8 cellular contexts compared by ENCODE assay signal in the genomic region with DNA sequence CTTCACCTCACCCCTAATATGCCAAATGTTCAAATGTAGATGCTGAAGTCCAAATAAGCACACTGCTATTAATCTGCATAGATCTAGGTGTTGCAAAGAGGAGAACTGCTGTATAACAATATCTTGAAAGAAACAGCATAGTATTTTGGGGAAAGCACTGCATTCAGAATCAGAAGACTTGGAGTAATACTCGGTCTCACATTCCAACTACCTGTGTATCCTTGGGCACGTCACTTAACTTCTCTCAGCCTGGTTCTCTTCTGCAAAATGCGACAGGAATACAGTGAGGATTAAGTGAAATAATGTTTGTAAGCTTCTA. TPM values are rescaled to one million over a fixed set of nuclear protein-coding genes. Genes with fewer than 3 reads are reported as not detected.
DNase-seq lines count a peak whose midpoint lies in the region; ATAC-seq, FAIRE-seq and TF ChIP-seq lines count a peak whose summit lies in the region.

No MANE protein-coding gene starts in this region.

- peak overlapping the region; percentile 92 for H3K27ac Mint-ChIP-seq in activated T-helper 17 cell treated with anti-CD3 and anti-CD28 coated beads, Interleukin-2, amount 50 U/mL, for 72 hours

- ATAC-seq in HG02840 (IDR thresholded peaks at IDR 0.05; ENCODE audit: low FRiP score, unreplicated experiment) = peak; percentile 19
- peak; percentile 23 for ATAC-seq in activated T-helper 17 cell treated with anti-CD3 and anti-CD28 coated beads, Interleukin-2, amount 50 U/mL, for 72 hours (replicated peaks)
- peak; percentile 28 for ATAC-seq in left lobe of liver

- TF ChIP-seq CTCF in transverse colon (IDR thresholded peaks at IDR 0.05) (no peak), GM10266 (IDR thresholded peaks at IDR 0.05; ENCODE audit: control insufficient read depth, insufficient read depth, low read depth, missing control alignments) (no peak)

- H3K9me3 Mint-ChIP-seq in activated T-helper 17 cell treated with anti-CD3 and anti-CD28 coated beads, Interleukin-2, amount 50 U/mL, for 72 hours = no peaks in the 10 kb centered on the region

- in situ Hi-C loops in transverse colon (cut with MboI; ENCODE audit: low pct_ligation_motif_present in 1 of 4, low pct_unique_long_range_greater_than_20kb in 1 of 4, low sequenced_read_pairs in 3 of 4) = no loop called here

- H3K4me1 Mint-ChIP-seq in activated T-helper 17 cell treated with anti-CD3 and anti-CD28 coated beads, Interleukin-2, amount 50 U/mL, for 72 hours = peaks cover 22% of the 10 kb centered on the region

- TF ChIP-seq POLR2A in GM12891 (IDR thresholded peaks at IDR 0.05; ENCODE audit: low read depth, low read length) (no peak), transverse colon (IDR thresholded peaks at IDR 0.05) (no peak)

- H3K4me1 ChIP-seq in transverse colon = peaks cover 7 to 18% (median 10%) of the 10 kb centered on the region in 4 donors

- H3K27ac ChIP-seq in transverse colon = peak overlapping the region; percentile 92 to 96 (median 94)

- H3K27me3 ChIP-seq in transverse colon = no peaks in the 10 kb centered on the region

- H3K36me3 ChIP-seq in transverse colon = no peaks in the 10 kb centered on the region

- no peak for TF ChIP-seq EP300 in transverse colon (IDR thresholded peaks at IDR 0.05; ENCODE audit: low read depth)

- peak; percentile 28 for FAIRE-seq in GM12891 (lab: Jason Lieb, UNC)

- DNase-seq in GM12891 (ENCODE audit: insufficient read length, low spot score) (no peak), left lobe of liver (ENCODE audit: low spot score) (no peak), transverse colon (no peak), GM10266 (ENCODE audit: extremely low spot score) (no peak), mucosa of gallbladder (ENCODE audit: low spot score) (no peak)
- DNase-seq in activated CD8-positive, alpha-beta memory T cell treated with anti-CD3 and anti-CD28 coated beads for 24 hours = no peak

- 0 to 3% methylated on average over 3 of the region's 3 CpGs for WGBS in transverse colon (ENCODE audit: low coverage in 1 of 2), 2 donors

- intact Hi-C loops in transverse colon (cut with DNase I; ENCODE audit: low total_unique reads) = no loop called here

- H3K36me3 Mint-ChIP-seq in activated T-helper 17 cell treated with anti-CD3 and anti-CD28 coated beads, Interleukin-2, amount 50 U/mL, for 72 hours (ENCODE audit: low read depth) = peaks cover 26% of the 10 kb centered on the region

- H3K27me3 Mint-ChIP-seq in activated T-helper 17 cell treated with anti-CD3 and anti-CD28 coated beads, Interleukin-2, amount 50 U/mL, for 72 hours = no peaks in the 10 kb centered on the region

- H3K4me3 ChIP-seq in transverse colon = peak overlapping the region; percentile 9 to 92 (median 76)

- no peaks in the 10 kb centered on the region for H3K9me3 ChIP-seq in transverse colon

- peak overlapping the region; percentile 93 for H3K4me3 Mint-ChIP-seq in activated T-helper 17 cell treated with anti-CD3 and anti-CD28 coated beads, Interleukin-2, amount 50 U/mL, for 72 hours

TF ChIP-seq in GM12891, 5 proteins besides CTCF, POLR2A, EP300 and RAD21:
- TF ChIP-seq POU2F2 (IDR thresholded peaks at IDR 0.05; ENCODE audit: low read depth, low read length) (no peak), TAF1 (IDR thresholded peaks at IDR 0.05; ENCODE audit: low read depth, low read length) (no peak), SPI1 (IDR thresholded peaks at IDR 0.05; ENCODE audit: low read depth, low read length) (no peak), PAX5 (IDR thresholded peaks at IDR 0.05; ENCODE audit: insufficient read depth, low read length, severe bottlenecking) (no peak), POLR2AphosphoS5 (IDR thresholded peaks at IDR 0.05; ENCODE audit: low read depth, low read length) (no peak)

RNA-seq across cellular contexts. Expression of gene HMGXB4, which starts 0.3 kb away (rescaled TPM):
- polyA plus RNA-seq in GM12891 (2012; ENCODE audit: low read depth, missing spikeins) = 10.3 TPM
- 10 to 100 TPM; 35.3 to 36.9 TPM for total RNA-seq in activated T-helper 17 cell treated with anti-CD3 and anti-CD28 coated beads, Interleukin-2, amount 50 U/mL, for 72 hours
- total RNA-seq in left lobe of liver (5.9 TPM), transverse colon (10 to 100 TPM; 14.0 to 43.4 (median 26.2) TPM), mucosa of gallbladder (15.8 TPM)

RNA-seq across cellular contexts. Expression of gene TOM1, which starts 42.7 kb away (rescaled TPM):
- polyA plus RNA-seq in GM12891 (2012; ENCODE audit: low read depth, missing spikeins) = 17.6 TPM
- 10 to 100 TPM; 21.5 to 60.0 TPM for total RNA-seq in activated T-helper 17 cell treated with anti-CD3 and anti-CD28 coated beads, Interleukin-2, amount 50 U/mL, for 72 hours
- total RNA-seq in left lobe of liver (49.1 TPM), transverse colon (100 to 1,000 TPM in 2 of 4 donors, 10 to 100 TPM in 2; 56.3 to 183 (median 104) TPM), mucosa of gallbladder (82.9 TPM)
